ENCODE assay signal across 8 cellular contexts in genomic region chr10:70162892-70163201, GRCh38. TPM values are rescaled to one million over a fixed set of nuclear protein-coding genes. Genes with fewer than 3 reads are reported as not detected.
DNase-seq lines count a peak whose midpoint lies in the region; ATAC-seq and TF ChIP-seq lines count a peak whose summit lies in the region.

No MANE protein-coding gene starts in this region.

- DNase-seq in MCF 10A (ENCODE audit: unreplicated experiment) (no peak), mammary epithelial cell (no peak), adipocyte (ENCODE audit: low read depth) (no peak), upper lobe of right lung (no peak), breast epithelium (ENCODE audit: low spot score in 2 of 2) (no peak), GM03348 (ENCODE audit: low spot score) (no peak), posterior cingulate gyrus (no peak)

- H3K27me3 ChIP-seq in mammary epithelial cell (ENCODE audit: insufficient read depth, low read length) (no peaks in the 10 kb centered on the region), Loucy (ENCODE audit: insufficient read depth, low read length, poor library complexity, severe bottlenecking) (no peaks in the 10 kb centered on the region), adipocyte (replicated peaks; ENCODE audit: control insufficient read depth, insufficient read depth, low read length) (no peaks in the 10 kb centered on the region), upper lobe of right lung (no peaks in the 10 kb centered on the region), breast epithelium (no peaks in the 10 kb centered on the region)

- no peak for TF ChIP-seq POLR2A in breast epithelium (IDR thresholded peaks at IDR 0.05)

- H3K79me2 ChIP-seq in mammary epithelial cell (ENCODE audit: insufficient read depth, low read length) (peaks cover 91% of the 10 kb centered on the region), Loucy (ENCODE audit: insufficient read depth, low read length) (peaks cover 91% of the 10 kb centered on the region)

- no peak overlapping the region for H3K27ac ChIP-seq in mammary epithelial cell (ENCODE audit: insufficient read depth, low read depth, low read length)
- H3K27ac ChIP-seq in upper lobe of right lung: no peak overlapping the region
- H3K27ac ChIP-seq in breast epithelium: no peak overlapping the region

- no peaks in the 10 kb centered on the region for H3F3A ChIP-seq in Loucy (ENCODE audit: low read depth)

- BruUV-seq in MCF 10A (replicated peaks; lab: Mats Ljungman, UMichigan) (no TSS peak), mammary epithelial cell (replicated peaks; lab: Mats Ljungman, UMichigan) (no TSS peak)

- H3K36me3 ChIP-seq in mammary epithelial cell (ENCODE audit: insufficient read depth, low read length) (peaks cover 28% of the 10 kb centered on the region), Loucy (ENCODE audit: insufficient read depth, low read length) (peaks cover 37% of the 10 kb centered on the region; the same call in 1 of the 2 replicates), adipocyte (ENCODE audit: control insufficient read depth, insufficient read depth, low read length, severe bottlenecking) (peaks cover 80% of the 10 kb centered on the region), upper lobe of right lung (peaks cover 53% of the 10 kb centered on the region), breast epithelium (no peaks in the 10 kb centered on the region)

- H3K9me3 Mint-ChIP-seq in MCF 10A (ENCODE audit: unreplicated experiment): no peaks in the 10 kb centered on the region

- H3K9ac ChIP-seq in mammary epithelial cell (ENCODE audit: insufficient read depth, low read length) (no peak overlapping the region), Loucy (ENCODE audit: low read depth, low read length, poor library complexity, severe bottlenecking) (no peak overlapping the region), adipocyte (ENCODE audit: low read length) (peak overlapping the region; percentile 21)

- dilution Hi-C loops in mammary epithelial cell (cut with HindIII; ENCODE audit: low sequenced_read_pairs): no loop called here

- intact Hi-C loops in MCF 10A (cut with micrococcal nuclease) (no loop called here), mammary epithelial cell (cut with micrococcal nuclease) (no loop called here), upper lobe of right lung (cut with DNase I) (no loop called here), breast epithelium (cut with DNase I; ENCODE audit: low total_unique reads) (no loop called here), posterior cingulate gyrus (cut with DNase I) (no loop called here)

- H3K4me2 ChIP-seq in mammary epithelial cell (ENCODE audit: insufficient read depth, low read depth, low read length): no peak overlapping the region
- peak overlapping the region; percentile 74 for H3K4me2 ChIP-seq in Loucy (ENCODE audit: low read depth, low read length, poor library complexity, severe bottlenecking)

- peaks cover 73% of the 10 kb centered on the region for H3K36me3 Mint-ChIP-seq in MCF 10A (ENCODE audit: insufficient read depth, unreplicated experiment)

- ATAC-seq in upper lobe of right lung: peak; percentile 27

- no peak overlapping the region for H2AFZ ChIP-seq in mammary epithelial cell (ENCODE audit: low read depth, low read length)
- no peak overlapping the region for H2AFZ ChIP-seq in Loucy (ENCODE audit: low read length)

- CTCF ChIA-PET in MCF 10A (lab: Yijun Ruan, JAX): interaction anchor here (0.9 kb wide), 1 partner anchor 16 kb away, joined by 5 read pairs; the partner anchor contains the start of gene TYSND1
- CTCF ChIA-PET in mammary epithelial cell (lab: Charles Lee; ENCODE audit: low non-redundant PET): no interaction called here

- no peaks in the 10 kb centered on the region for H3K27me3 Mint-ChIP-seq in MCF 10A (ENCODE audit: insufficient read depth, unreplicated experiment)

- 100% methylated on average over 1 of the region's 1 CpG for WGBS in mammary epithelial cell (ENCODE audit: low coverage, missing lambda C conversion rate)

- in situ Hi-C loops in mammary epithelial cell (cut with MboI; ENCODE audit: low sequenced_read_pairs in 2 of 2): no loop called here

- peaks cover 36% of the 10 kb centered on the region for H3K4me1 Mint-ChIP-seq in MCF 10A (ENCODE audit: insufficient read depth, unreplicated experiment)

- H4K20me1 ChIP-seq in mammary epithelial cell (ENCODE audit: insufficient read depth, low read length) (no peaks in the 10 kb centered on the region), Loucy (ENCODE audit: insufficient read depth, low read length, poor library complexity, severe bottlenecking) (peaks cover 78% of the 10 kb centered on the region)

- H3K27ac Mint-ChIP-seq in MCF 10A (ENCODE audit: low read depth, unreplicated experiment): peak overlapping the region; percentile 75

- no peaks in the 10 kb centered on the region for H3K9me2 ChIP-seq in Loucy (replicated peaks; ENCODE audit: low read depth, low read length)

- H3K9me3 ChIP-seq in mammary epithelial cell (replicated peaks; ENCODE audit: insufficient read depth, low read length) (no peaks in the 10 kb centered on the region), Loucy (ENCODE audit: insufficient read depth, low read depth, low read length) (no peaks in the 10 kb centered on the region), adipocyte (ENCODE audit: control insufficient read depth, low read length) (no peaks in the 10 kb centered on the region), upper lobe of right lung (no peaks in the 10 kb centered on the region), breast epithelium (no peaks in the 10 kb centered on the region)

- H3K4me3 Mint-ChIP-seq in MCF 10A (ENCODE audit: unreplicated experiment): no peak overlapping the region

- POLR2A ChIA-PET in MCF 10A (lab: Yijun Ruan, JAX): interaction anchor here (3.0 kb wide), 1 partner anchor 16 kb away, joined by 13 read pairs; the partner anchor contains the start of gene TYSND1

- TF ChIP-seq CTCF in MCF 10A (IDR thresholded peaks at IDR 0.05; ENCODE audit: unreplicated experiment) (no peak), mammary epithelial cell (conservative IDR thresholded peaks at IDR 0.05 in 1 of 2, IDR thresholded peaks at IDR 0.05 in 1 of 2; ENCODE audit: extremely low read depth in 1 of 2, insufficient read depth in 1 of 2, low read depth in 1 of 2, low read length in 2 of 2) (no peak), Loucy (conservative IDR thresholded peaks at IDR 0.05; ENCODE audit: low read length) (no peak), upper lobe of right lung (IDR thresholded peaks at IDR 0.05) (no peak), breast epithelium (IDR thresholded peaks at IDR 0.05) (no peak)

- H3K4me1 ChIP-seq in mammary epithelial cell (ENCODE audit: insufficient read depth, low read length) (peaks cover 3% of the 10 kb centered on the region), Loucy (ENCODE audit: insufficient read depth, low read length, poor library complexity, severe bottlenecking) (peaks cover 55% of the 10 kb centered on the region), adipocyte (ENCODE audit: control insufficient read depth, insufficient read depth, low read length) (peaks cover 91% of the 10 kb centered on the region), upper lobe of right lung (peaks cover 50% of the 10 kb centered on the region), breast epithelium (peaks cover 0 to 3% of the 10 kb centered on the region in 2 donors)

- no peak overlapping the region for H3K4me3 ChIP-seq in mammary epithelial cell (replicated peaks in 1 of 3; ENCODE audit: insufficient read depth in 1 of 3, low read depth in 2 of 3, low read length in 3 of 3)
- H3K4me3 ChIP-seq in Loucy (ENCODE audit: low read length, poor library complexity, severe bottlenecking): peak overlapping the region; percentile 45
- H3K4me3 ChIP-seq in adipocyte (ENCODE audit: low read length): peak overlapping the region; percentile 61
- H3K4me3 ChIP-seq in upper lobe of right lung: no peak overlapping the region
- no peak overlapping the region for H3K4me3 ChIP-seq in breast epithelium

RNA-seq across cellular contexts. Expression of gene SAR1A, which starts 7.5 kb away (rescaled TPM):
- total RNA-seq in MCF 10A (2022) (132 and 152 TPM in 2 replicates), mammary epithelial cell (100 to 1,000 TPM; 116 to 133 TPM), upper lobe of right lung (150 TPM), breast epithelium (10 to 100 TPM; 87.5 to 95.4 (median 95.4) TPM)
- 31.7 TPM for polyA plus RNA-seq in mammary epithelial cell
- polyA minus RNA-seq in mammary epithelial cell: 414 TPM

RNA-seq across cellular contexts. Expression of gene TYSND1, which starts 16.3 kb away (rescaled TPM):
- 14.6 and 16.5 TPM in 2 replicates for total RNA-seq in MCF 10A (2022)
- 10 to 100 TPM; 21.7 to 30.3 TPM for total RNA-seq in mammary epithelial cell
- 13.7 TPM for polyA plus RNA-seq in mammary epithelial cell
- polyA minus RNA-seq in mammary epithelial cell: 14.2 TPM
- total RNA-seq in upper lobe of right lung: 12.5 TPM
- 10 to 100 TPM; 12.5 to 19.9 (median 19.7) TPM for total RNA-seq in breast epithelium

RNA-seq across cellular contexts. Expression of gene AIFM2, which starts 30.2 kb away (rescaled TPM):
- 19.2 and 21.9 TPM in 2 replicates for total RNA-seq in MCF 10A (2022)
- 1 to 10 TPM; 4.3 to 7.8 TPM for total RNA-seq in mammary epithelial cell
- 4.9 TPM for polyA plus RNA-seq in mammary epithelial cell
- 1.9 TPM for polyA minus RNA-seq in mammary epithelial cell
- 15.4 TPM for total RNA-seq in upper lobe of right lung
- 10 to 100 TPM; 14.3 to 42.1 (median 33.1) TPM for total RNA-seq in breast epithelium

Comparison
In these comparisons a context has a peak if more than half of its experiments do, and no peak if none do; other contexts are left out.
1. H3K4me3 ChIP-seq: peak in Loucy (single experiment) and adipocyte (single experiment); none in mammary epithelial cell (0 of 3), upper lobe of right lung (single experiment) and breast epithelium (0 of 3).